ENCODE assay signal across 1 cellular context in the genomic region with DNA sequence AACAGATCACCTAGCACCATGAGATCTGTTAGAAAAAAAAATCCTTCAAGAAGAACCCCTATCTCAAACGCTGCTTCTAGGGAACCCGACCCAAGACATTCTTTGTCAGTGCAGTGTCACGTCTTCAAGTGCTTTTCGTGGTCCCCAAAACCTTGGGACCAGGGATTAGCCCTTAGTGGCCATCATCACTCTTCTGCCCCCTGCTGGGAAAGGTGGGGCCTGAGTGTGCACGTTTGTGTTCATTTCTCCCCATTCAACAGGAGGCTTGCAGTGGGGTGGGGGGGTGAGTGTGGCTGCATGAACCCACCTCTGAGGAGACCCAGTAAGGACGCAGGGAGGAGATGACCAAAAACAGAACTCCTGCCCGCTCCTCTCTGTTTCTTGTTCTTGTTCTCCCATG.
TF ChIP-seq lines count a peak whose summit lies in the region.

No MANE protein-coding gene starts in this region.

TF ChIP-seq in GM23338, 12 proteins besides CTCF, POLR2A, EP300 and RAD21 (continued from another document):
- TF ChIP-seq REST (IDR thresholded peaks at IDR 0.05; ENCODE audit: unreplicated experiment) (no peak), NANOG (IDR thresholded peaks at IDR 0.05; ENCODE audit: borderline replicate concordance) (no peak), ZNF331 (CRISPR knock-in tag; IDR thresholded peaks at IDR 0.05; ENCODE audit: low read depth) (no peak), JUNB (IDR thresholded peaks at IDR 0.05; ENCODE audit: unreplicated experiment) (no peak), STAT1 (IDR thresholded peaks at IDR 0.05; ENCODE audit: unreplicated experiment) (no peak), ZNF114 (CRISPR knock-in tag; IDR thresholded peaks at IDR 0.05) (no peak), ETS1 (IDR thresholded peaks at IDR 0.05) (no peak)
- TF ChIP-seq, protein P1, sequence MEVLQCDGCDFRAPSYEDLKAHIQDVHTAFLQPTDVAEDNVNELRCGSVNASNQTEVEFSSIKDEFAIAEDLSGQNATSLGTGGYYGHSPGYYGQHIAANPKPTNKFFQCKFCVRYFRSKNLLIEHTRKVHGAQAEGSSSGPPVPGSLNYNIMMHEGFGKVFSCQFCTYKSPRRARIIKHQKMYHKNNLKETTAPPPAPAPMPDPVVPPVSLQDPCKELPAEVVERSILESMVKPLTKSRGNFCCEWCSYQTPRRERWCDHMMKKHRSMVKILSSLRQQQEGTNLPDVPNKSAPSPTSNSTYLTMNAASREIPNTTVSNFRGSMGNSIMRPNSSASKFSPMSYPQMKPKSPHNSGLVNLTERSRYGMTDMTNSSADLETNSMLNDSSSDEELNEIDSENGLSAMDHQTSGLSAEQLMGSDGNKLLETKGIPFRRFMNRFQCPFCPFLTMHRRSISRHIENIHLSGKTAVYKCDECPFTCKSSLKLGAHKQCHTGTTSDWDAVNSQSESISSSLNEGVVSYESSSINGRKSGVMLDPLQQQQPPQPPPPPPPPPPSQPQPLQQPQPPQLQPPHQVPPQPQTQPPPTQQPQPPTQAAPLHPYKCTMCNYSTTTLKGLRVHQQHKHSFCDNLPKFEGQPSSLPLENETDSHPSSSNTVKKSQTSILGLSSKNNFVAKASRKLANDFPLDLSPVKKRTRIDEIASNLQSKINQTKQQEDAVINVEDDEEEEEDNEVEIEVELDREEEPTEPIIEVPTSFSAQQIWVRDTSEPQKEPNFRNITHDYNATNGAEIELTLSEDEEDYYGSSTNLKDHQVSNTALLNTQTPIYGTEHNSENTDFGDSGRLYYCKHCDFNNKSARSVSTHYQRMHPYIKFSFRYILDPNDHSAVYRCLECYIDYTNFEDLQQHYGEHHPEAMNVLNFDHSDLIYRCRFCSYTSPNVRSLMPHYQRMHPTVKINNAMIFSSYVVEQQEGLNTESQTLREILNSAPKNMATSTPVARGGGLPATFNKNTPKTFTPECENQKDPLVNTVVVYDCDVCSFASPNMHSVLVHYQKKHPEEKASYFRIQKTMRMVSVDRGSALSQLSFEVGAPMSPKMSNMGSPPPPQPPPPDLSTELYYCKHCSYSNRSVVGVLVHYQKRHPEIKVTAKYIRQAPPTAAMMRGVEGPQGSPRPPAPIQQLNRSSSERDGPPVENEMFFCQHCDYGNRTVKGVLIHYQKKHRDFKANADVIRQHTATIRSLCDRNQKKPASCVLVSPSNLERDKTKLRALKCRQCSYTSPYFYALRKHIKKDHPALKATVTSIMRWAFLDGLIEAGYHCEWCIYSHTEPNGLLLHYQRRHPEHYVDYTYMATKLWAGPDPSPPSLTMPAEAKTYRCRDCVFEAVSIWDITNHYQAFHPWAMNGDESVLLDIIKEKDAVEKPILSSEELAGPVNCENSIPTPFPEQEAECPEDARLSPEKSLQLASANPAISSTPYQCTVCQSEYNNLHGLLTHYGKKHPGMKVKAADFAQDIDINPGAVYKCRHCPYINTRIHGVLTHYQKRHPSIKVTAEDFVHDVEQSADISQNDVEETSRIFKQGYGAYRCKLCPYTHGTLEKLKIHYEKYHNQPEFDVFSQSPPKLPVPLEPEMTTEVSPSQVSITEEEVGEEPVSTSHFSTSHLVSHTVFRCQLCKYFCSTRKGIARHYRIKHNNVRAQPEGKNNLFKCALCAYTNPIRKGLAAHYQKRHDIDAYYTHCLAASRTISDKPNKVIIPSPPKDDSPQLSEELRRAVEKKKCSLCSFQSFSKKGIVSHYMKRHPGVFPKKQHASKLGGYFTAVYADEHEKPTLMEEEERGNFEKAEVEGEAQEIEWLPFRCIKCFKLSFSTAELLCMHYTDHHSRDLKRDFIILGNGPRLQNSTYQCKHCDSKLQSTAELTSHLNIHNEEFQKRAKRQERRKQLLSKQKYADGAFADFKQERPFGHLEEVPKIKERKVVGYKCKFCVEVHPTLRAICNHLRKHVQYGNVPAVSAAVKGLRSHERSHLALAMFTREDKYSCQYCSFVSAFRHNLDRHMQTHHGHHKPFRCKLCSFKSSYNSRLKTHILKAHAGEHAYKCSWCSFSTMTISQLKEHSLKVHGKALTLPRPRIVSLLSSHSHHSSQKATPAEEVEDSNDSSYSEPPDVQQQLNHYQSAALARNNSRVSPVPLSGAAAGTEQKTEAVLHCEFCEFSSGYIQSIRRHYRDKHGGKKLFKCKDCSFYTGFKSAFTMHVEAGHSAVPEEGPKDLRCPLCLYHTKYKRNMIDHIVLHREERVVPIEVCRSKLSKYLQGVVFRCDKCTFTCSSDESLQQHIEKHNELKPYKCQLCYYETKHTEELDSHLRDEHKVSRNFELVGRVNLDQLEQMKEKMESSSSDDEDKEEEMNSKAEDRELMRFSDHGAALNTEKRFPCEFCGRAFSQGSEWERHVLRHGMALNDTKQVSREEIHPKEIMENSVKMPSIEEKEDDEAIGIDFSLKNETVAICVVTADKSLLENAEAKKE (CRISPR knock-in tag; IDR thresholded peaks at IDR 0.05): no peak
